Comparison of ENCODE assay signal across 1 cellular context in the genomic region with DNA sequence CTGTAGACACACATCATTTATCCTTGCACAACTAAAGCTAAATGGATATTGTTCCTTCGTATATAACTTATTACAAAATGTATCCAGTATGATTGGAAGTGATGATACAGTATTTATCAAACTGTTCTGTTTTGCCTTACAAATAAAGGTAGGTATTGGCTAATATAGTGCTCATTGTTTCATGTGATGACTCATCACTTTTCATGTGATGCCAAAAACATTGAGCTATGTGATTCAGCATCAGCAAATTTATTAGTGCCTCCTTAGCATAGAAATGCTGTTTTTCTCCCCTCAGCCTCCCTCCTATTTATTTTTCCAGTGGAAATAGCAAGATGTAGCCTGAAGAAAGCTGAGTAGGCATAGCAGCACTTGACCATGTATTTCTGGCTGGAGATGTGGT.
TF ChIP-seq lines count a peak whose summit lies in the region.

No MANE protein-coding gene starts in this region.

TF ChIP-seq in A549, 52 proteins besides CTCF, POLR2A, EP300 and RAD21 (continued from another document):
- TF ChIP-seq, protein P1, sequence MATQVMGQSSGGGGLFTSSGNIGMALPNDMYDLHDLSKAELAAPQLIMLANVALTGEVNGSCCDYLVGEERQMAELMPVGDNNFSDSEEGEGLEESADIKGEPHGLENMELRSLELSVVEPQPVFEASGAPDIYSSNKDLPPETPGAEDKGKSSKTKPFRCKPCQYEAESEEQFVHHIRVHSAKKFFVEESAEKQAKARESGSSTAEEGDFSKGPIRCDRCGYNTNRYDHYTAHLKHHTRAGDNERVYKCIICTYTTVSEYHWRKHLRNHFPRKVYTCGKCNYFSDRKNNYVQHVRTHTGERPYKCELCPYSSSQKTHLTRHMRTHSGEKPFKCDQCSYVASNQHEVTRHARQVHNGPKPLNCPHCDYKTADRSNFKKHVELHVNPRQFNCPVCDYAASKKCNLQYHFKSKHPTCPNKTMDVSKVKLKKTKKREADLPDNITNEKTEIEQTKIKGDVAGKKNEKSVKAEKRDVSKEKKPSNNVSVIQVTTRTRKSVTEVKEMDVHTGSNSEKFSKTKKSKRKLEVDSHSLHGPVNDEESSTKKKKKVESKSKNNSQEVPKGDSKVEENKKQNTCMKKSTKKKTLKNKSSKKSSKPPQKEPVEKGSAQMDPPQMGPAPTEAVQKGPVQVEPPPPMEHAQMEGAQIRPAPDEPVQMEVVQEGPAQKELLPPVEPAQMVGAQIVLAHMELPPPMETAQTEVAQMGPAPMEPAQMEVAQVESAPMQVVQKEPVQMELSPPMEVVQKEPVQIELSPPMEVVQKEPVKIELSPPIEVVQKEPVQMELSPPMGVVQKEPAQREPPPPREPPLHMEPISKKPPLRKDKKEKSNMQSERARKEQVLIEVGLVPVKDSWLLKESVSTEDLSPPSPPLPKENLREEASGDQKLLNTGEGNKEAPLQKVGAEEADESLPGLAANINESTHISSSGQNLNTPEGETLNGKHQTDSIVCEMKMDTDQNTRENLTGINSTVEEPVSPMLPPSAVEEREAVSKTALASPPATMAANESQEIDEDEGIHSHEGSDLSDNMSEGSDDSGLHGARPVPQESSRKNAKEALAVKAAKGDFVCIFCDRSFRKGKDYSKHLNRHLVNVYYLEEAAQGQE (IDR thresholded peaks at IDR 0.05), result no peak
- no peak for TF ChIP-seq HDAC2 (IDR thresholded peaks at IDR 0.05)
- no peak for TF ChIP-seq KDM1A (IDR thresholded peaks at IDR 0.05; ENCODE audit: low read depth)
TF ChIP-seq in A549: peak in this region for 6.
